16 cellular contexts compared by ENCODE assay signal in genomic region chr5:74927336-74927735, GRCh38.
DNase-seq lines count a peak whose midpoint lies in the region; ATAC-seq, FAIRE-seq and TF ChIP-seq lines count a peak whose summit lies in the region.
"Had no signal": no experiment of that assay in that cellular context is flagged by ENCODE, and none has a peak within 500 bp of the region (broad histone marks: within the 10 kb centered on the region; RNA-seq: fewer than 3 reads in every experiment).

No MANE protein-coding gene starts in this region.

- H2AK5ac ChIP-seq in H1 (ENCODE audit: low read depth, low read length), result no peak overlapping the region

- no peaks in the 10 kb centered on the region for H3K36me3 ChIP-seq in H1 (ENCODE audit: control insufficient read depth in 2 of 4, insufficient read depth in 4 of 4, low read length in 3 of 4)
- no peaks in the 10 kb centered on the region for H3K36me3 ChIP-seq in upper lobe of right lung
- H3K36me3 ChIP-seq: BE2C had no signal

- no peak for TF ChIP-seq POLR2A in H1 (IDR thresholded peaks at IDR 0.05; ENCODE audit: control extremely low read depth in 1 of 2, low read depth in 2 of 2, low read length in 2 of 2)

- no peaks in the 10 kb centered on the region for H3K79me1 ChIP-seq in H1 (ENCODE audit: low read depth, low read length)

- no peak overlapping the region for H3K14ac ChIP-seq in H1 (ENCODE audit: insufficient read length)

- TF ChIP-seq RAD21 in H1 (IDR thresholded peaks at IDR 0.05 in 1 of 2, conservative IDR thresholded peaks at IDR 0.05 in 1 of 2; ENCODE audit: low read depth in 2 of 2, low read length in 2 of 2), result no peak

- no peak overlapping the region for H4K8ac ChIP-seq in H1 (ENCODE audit: extremely low read depth, insufficient read depth, low read length)

- H3K23me2 ChIP-seq in H1 (ENCODE audit: low read depth, low read length), result no peaks in the 10 kb centered on the region

- H3K4me2 ChIP-seq in H1 (ENCODE audit: insufficient read depth in 1 of 2, low read depth in 2 of 2, low read length in 2 of 2), result no peak overlapping the region

- no peak overlapping the region for H2BK12ac ChIP-seq in H1 (ENCODE audit: low read depth, low read length)

- FAIRE-seq in G401.6 (lab: Jason Lieb, UNC) (peak; percentile 92), H1 (lab: Jason Lieb, UNC) (no peak)
- FAIRE-seq: A204.1, GM12892 had no signal

- no peaks in the 10 kb centered on the region for H3K79me2 ChIP-seq in H1 (ENCODE audit: control insufficient read depth in 1 of 2, insufficient read depth in 2 of 2, low read length in 2 of 2)

- TF ChIP-seq EP300 in H1 (IDR thresholded peaks at IDR 0.05; ENCODE audit: borderline replicate concordance in 1 of 2, low read depth in 2 of 2, low read length in 2 of 2), result no peak

- H3K23ac ChIP-seq in H1 (ENCODE audit: insufficient read length), result no peak overlapping the region

- H3K4me3 ChIP-seq in H1 (ENCODE audit: extremely low read depth in 1 of 4, insufficient read depth in 2 of 4, low read depth in 3 of 4, low read length in 4 of 4) (no peak overlapping the region), upper lobe of right lung (no peak overlapping the region)

- no peaks in the 10 kb centered on the region for H3K27me3 ChIP-seq in H1 (replicated peaks in 1 of 4; ENCODE audit: control insufficient read depth in 3 of 4, extremely low read depth in 1 of 4, insufficient read depth in 3 of 4, low read length in 3 of 4)
- no peaks in the 10 kb centered on the region for H3K27me3 ChIP-seq in upper lobe of right lung
- H3K27me3 ChIP-seq: BE2C had no signal

- H3K4me1 ChIP-seq in H1 (replicated peaks in 1 of 4; ENCODE audit: control insufficient read depth in 3 of 4, insufficient read depth in 4 of 4, low read length in 3 of 4) (no peaks in the 10 kb centered on the region), upper lobe of right lung (no peaks in the 10 kb centered on the region)
- H3K4me1 ChIP-seq: BE2C had no signal

- POLR2A ChIA-PET in H1 (lab: Charles Lee; ENCODE audit: partially characterized antibody), result no interaction called here

- no peak overlapping the region for H2BK20ac ChIP-seq in H1 (ENCODE audit: low read length)

- no peak overlapping the region for H2BK120ac ChIP-seq in H1 (replicated peaks; ENCODE audit: low read depth, low read length)

- CTCF ChIA-PET in H1 (lab: Charles Lee; ENCODE audit: partially characterized antibody), result interaction anchor here (0.6 to 1.3 kb wide), 3 partner anchors 12 to 188 kb away, joined by 3 to 5 read pairs (median 3); no protein-coding TSS in a partner anchor

- H3K9me3 ChIP-seq in H1 (ENCODE audit: insufficient read depth in 2 of 2, low read depth in 1 of 2, low read length in 1 of 2), result no peaks in the 10 kb centered on the region
- H3K9me3 ChIP-seq in upper lobe of right lung, result no peaks in the 10 kb centered on the region
- H3K9me3 ChIP-seq: BE2C had no signal

- no peak overlapping the region for H3K9ac ChIP-seq in H1 (replicated peaks in 1 of 4; ENCODE audit: extremely low read depth in 1 of 4, low read depth in 3 of 4, low read length in 3 of 4)

- WGBS in H1 (ENCODE audit: extremely low coverage in 1 of 2, insufficient coverage in 1 of 2, insufficient read length in 1 of 2, insufficient replicate concordance in 2 of 2, low coverage in 1 of 2, low lambda C conversion rate in 2 of 2, missing lambda C conversion rate in 1 of 2), 2 experiments, result 96% methylated on average over 2 of the region's 2 CpGs; no CpG with 5 or more reads in 1 of the 2 experiments

- H4K20me1 ChIP-seq in H1 (replicated peaks in 1 of 2; ENCODE audit: control insufficient read depth in 1 of 2, insufficient read depth in 2 of 2, low read length in 2 of 2), result no peaks in the 10 kb centered on the region

- TF ChIP-seq CTCF in H1 (IDR thresholded peaks at IDR 0.05; ENCODE audit: control extremely low read depth in 1 of 3, insufficient read depth in 1 of 3, low read depth in 1 of 3, low read length in 3 of 3), result no peak
- TF ChIP-seq CTCF in upper lobe of right lung (IDR thresholded peaks at IDR 0.05), result no peak

- no peak overlapping the region for H3K27ac ChIP-seq in H1 (ENCODE audit: low read depth, low read length)
- H3K27ac ChIP-seq in upper lobe of right lung, result no peak overlapping the region
- H3K27ac ChIP-seq: C4-2B had no signal

- no peak overlapping the region for H4K91ac ChIP-seq in H1 (replicated peaks; ENCODE audit: insufficient read length, low read length)

- ATAC-seq in upper lobe of right lung (peak; percentile 20), GM21737 (IDR thresholded peaks at IDR 0.05; ENCODE audit: unreplicated experiment) (no peak)

- H2BK15ac ChIP-seq in H1 (ENCODE audit: low read length), result no peak overlapping the region

- H3K18ac ChIP-seq in H1 (ENCODE audit: extremely low read depth, low read length), result no peak overlapping the region

- no peak overlapping the region for H3K4ac ChIP-seq in H1 (replicated peaks; ENCODE audit: insufficient read length, low read depth, low read length)

- H2BK5ac ChIP-seq in H1 (ENCODE audit: low read depth, low read length), result no peak overlapping the region

- H3K56ac ChIP-seq in H1 (replicated peaks; ENCODE audit: insufficient read length, low read depth, low read length), result no peak overlapping the region

- DNase-seq in H1 (ENCODE audit: low read depth in 1 of 2, low spot score in 2 of 2) (no peak), left kidney (ENCODE audit: low read depth, low spot score) (peak; percentile 57), upper lobe of right lung (no peak), SIG-M5 (lab: John Stamatoyannopoulos, UW) (no peak), pons (ENCODE audit: low spot score) (no peak)
- DNase-seq: BE2C; CD4-positive, alpha-beta memory T cell; DMS79; GDM1; HCEC 1CT; HFFc6 had no signal

- no peak overlapping the region for H4K5ac ChIP-seq in H1 (ENCODE audit: insufficient read length, low read depth, low read length)

- 0 out of 2 replicates have a peak overlapping the region, but pooled peaks have one; percentile 37 for H2AFZ ChIP-seq in H1 (ENCODE audit: low read length)

- intact Hi-C loops in upper lobe of right lung (cut with DNase I), result no loop called here

TF ChIP-seq in H1, 55 proteins besides CTCF, POLR2A, EP300 and RAD21:
- no peak for TF ChIP-seq KDM5A (IDR thresholded peaks at IDR 0.05; ENCODE audit: low read length)
